8 cellular contexts compared by ENCODE assay signal in the genomic region with DNA sequence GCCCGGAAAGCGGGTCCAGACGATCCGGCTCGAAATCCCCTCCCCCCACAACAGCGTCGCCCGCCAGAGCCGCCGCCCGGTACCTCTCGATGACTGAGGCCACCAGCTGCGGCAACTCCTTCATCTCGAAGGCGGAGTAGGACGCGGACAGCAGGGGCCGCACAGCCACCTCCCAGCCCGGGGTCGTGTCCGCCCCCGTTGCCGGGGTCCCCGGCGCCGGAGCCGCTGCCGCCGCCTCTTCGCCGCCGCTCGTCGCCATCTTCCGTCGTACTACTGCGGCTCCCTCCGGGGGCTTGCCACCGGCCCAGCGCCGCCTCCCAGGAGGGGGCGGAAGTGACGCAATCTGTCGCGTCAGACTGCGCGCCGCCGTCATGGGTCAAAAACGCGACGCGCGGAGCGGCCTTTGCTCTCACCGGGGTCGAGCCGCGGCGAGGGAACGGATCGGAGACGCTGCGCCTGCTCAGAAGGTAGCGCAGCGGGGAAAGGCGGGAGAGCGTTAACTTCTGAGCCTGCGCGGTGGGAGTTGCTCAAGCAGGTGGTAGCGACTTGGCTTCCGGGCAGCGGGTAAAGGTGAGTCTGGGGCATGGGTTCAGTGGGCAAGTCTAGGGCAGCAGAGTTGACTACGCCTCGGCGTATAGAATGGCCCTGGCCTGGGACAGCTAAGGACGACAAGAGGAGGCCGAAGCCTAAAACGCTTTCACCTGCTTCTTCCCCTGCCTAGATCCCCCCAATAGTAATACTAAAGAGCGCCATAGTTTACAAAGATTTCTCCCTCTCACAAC. TPM values are rescaled to one million over a fixed set of nuclear protein-coding genes. Genes with fewer than 3 reads are reported as not detected.
DNase-seq lines count a peak whose midpoint lies in the region; ATAC-seq and FAIRE-seq lines count a peak whose summit lies in the region.

A gene (minus strand): TSS at position 277 of the 782 bp plus-strand sequence. CDS start 18 bp downstream, at position 259.

- H3K36me3 Mint-ChIP-seq in activated CD8-positive, alpha-beta memory T cell treated with anti-CD3 and anti-CD28 coated beads, Interleukin-2, amount 10 ng/mL, durations not matched to agents 7 days and 5 days: peaks cover 18% of the 10 kb centered on the region

- H3K27ac Mint-ChIP-seq in activated CD8-positive, alpha-beta memory T cell treated with anti-CD3 and anti-CD28 coated beads, Interleukin-2, amount 10 ng/mL, durations not matched to agents 7 days and 5 days: peak within 1 kb of the TSS; percentile 95

- H3K79me1 ChIP-seq in mesendoderm (ENCODE audit: low read length): peaks cover 4% of the 10 kb centered on the region

- DNase-seq in COLO829 (ENCODE audit: low spot score) (peak; percentile 77), HTR-8/SVneo (ENCODE audit: insufficient read length, low spot score) (peak; percentile 93), NOMO-1 treated with dmso at 0.1 percent for 144 hours (lab: John Stamatoyannopoulos, UW; ENCODE audit: unreplicated experiment) (peak; percentile 82), mesendoderm (peak; percentile 97)
- DNase-seq in activated CD8-positive, alpha-beta memory T cell treated with anti-CD3 and anti-CD28 coated beads, Interleukin-2, amount 10 ng/mL, durations not matched to agents 7 days and 5 days: peak; percentile 97
- peak; percentile 95 for DNase-seq in stimulated activated CD8-positive, alpha-beta memory T cell treated with anti-CD3 and anti-CD28 coated beads, Interleukin-15, amount 100 ng/mL, for 1 hour (ENCODE audit: low read depth)

- H3K4me2 ChIP-seq in mesendoderm (ENCODE audit: low read length): peak within 1 kb of the TSS; percentile 47

- no CpG with 5 or more reads among the region's 80 CpGs for WGBS in mesendoderm (ENCODE audit: extremely low coverage, insufficient coverage, low lambda C conversion rate)

- H2BK120ac ChIP-seq in mesendoderm (ENCODE audit: low read depth, low read length): no peak within 1 kb of the TSS

- H3K9ac ChIP-seq in endocrine pancreas (ENCODE audit: control insufficient read depth, insufficient read depth, low read length): peak within 1 kb of the TSS; percentile 90
- H3K9ac ChIP-seq in mesendoderm (ENCODE audit: low read length): peak within 1 kb of the TSS; percentile 77

- H4K5ac ChIP-seq in mesendoderm (ENCODE audit: low read length): no peak within 1 kb of the TSS

- H3K18ac ChIP-seq in mesendoderm (ENCODE audit: low read length): peak within 1 kb of the TSS; percentile 63

- H3K36me3 ChIP-seq in endocrine pancreas (ENCODE audit: control insufficient read depth, insufficient read depth, low read length) (no peaks in the 10 kb centered on the region), mesendoderm (ENCODE audit: control insufficient read depth, insufficient read depth, low read length) (no peaks in the 10 kb centered on the region)

- no peak within 1 kb of the TSS for H2AK5ac ChIP-seq in mesendoderm (ENCODE audit: low read length)

- H3K27ac ChIP-seq in mesendoderm (ENCODE audit: low read depth, low read length): peak within 1 kb of the TSS; percentile 90

- H3K4me3 Mint-ChIP-seq in activated CD8-positive, alpha-beta memory T cell treated with anti-CD3 and anti-CD28 coated beads, Interleukin-2, amount 10 ng/mL, durations not matched to agents 7 days and 5 days: peak within 1 kb of the TSS; percentile 95

- no peak within 1 kb of the TSS for H4K8ac ChIP-seq in mesendoderm (ENCODE audit: low read depth, low read length)

- H3K27me3 Mint-ChIP-seq in activated CD8-positive, alpha-beta memory T cell treated with anti-CD3 and anti-CD28 coated beads, Interleukin-2, amount 10 ng/mL, durations not matched to agents 7 days and 5 days: no peaks in the 10 kb centered on the region

- peak within 1 kb of the TSS; percentile 93 for H3K56ac ChIP-seq in mesendoderm (ENCODE audit: low read length)

- peaks cover 79% of the 10 kb centered on the region for H3K4me1 Mint-ChIP-seq in activated CD8-positive, alpha-beta memory T cell treated with anti-CD3 and anti-CD28 coated beads, Interleukin-2, amount 10 ng/mL, durations not matched to agents 7 days and 5 days

- peak; percentile 76 for ATAC-seq in GM21367 (IDR thresholded peaks at IDR 0.05; ENCODE audit: unreplicated experiment)
- ATAC-seq in activated CD8-positive, alpha-beta memory T cell treated with anti-CD3 and anti-CD28 coated beads, Interleukin-2, amount 10 ng/mL, durations not matched to agents 7 days and 5 days: peak; percentile 91

- H3K9me3 ChIP-seq in endocrine pancreas (ENCODE audit: control insufficient read depth, low read length): no peaks in the 10 kb centered on the region

- H3K23ac ChIP-seq in mesendoderm (ENCODE audit: low read length): no peak within 1 kb of the TSS

- H3K4ac ChIP-seq in mesendoderm (ENCODE audit: low read depth, low read length): peak within 1 kb of the TSS; percentile 65

- peak within 1 kb of the TSS; percentile 99 for H3K4me3 ChIP-seq in endocrine pancreas (ENCODE audit: control insufficient read depth, insufficient read depth, low read length)
- H3K4me3 ChIP-seq in mesendoderm (ENCODE audit: low read length): peak within 1 kb of the TSS; percentile 71

- peaks cover 52% of the 10 kb centered on the region for H3K79me2 ChIP-seq in mesendoderm (ENCODE audit: control insufficient read depth, insufficient read depth, low read length)

- H3K4me1 ChIP-seq in endocrine pancreas (ENCODE audit: control insufficient read depth, insufficient read depth, low read length) (peaks cover 24% of the 10 kb centered on the region), mesendoderm (ENCODE audit: control insufficient read depth, low read depth, low read length) (no peaks in the 10 kb centered on the region)

- H3K27me3 ChIP-seq in endocrine pancreas (ENCODE audit: control insufficient read depth, insufficient read depth, low read length): no peaks in the 10 kb centered on the region
- no peaks in the 10 kb centered on the region for H3K27me3 ChIP-seq in mesendoderm (ENCODE audit: insufficient read depth, low read length, poor library complexity)

- H3K9me3 Mint-ChIP-seq in activated CD8-positive, alpha-beta memory T cell treated with anti-CD3 and anti-CD28 coated beads, Interleukin-2, amount 10 ng/mL, durations not matched to agents 7 days and 5 days (ENCODE audit: low read depth): no peaks in the 10 kb centered on the region

- no peak within 1 kb of the TSS for H2BK15ac ChIP-seq in mesendoderm (replicated peaks; ENCODE audit: low read depth)

- peak; percentile 92 for FAIRE-seq in HTR-8/SVneo (lab: Jason Lieb, UNC)

- H2BK5ac ChIP-seq in mesendoderm (ENCODE audit: low read length): no peak within 1 kb of the TSS

- CTCF ChIA-PET in activated CD8-positive, alpha-beta memory T cell treated with anti-CD3 and anti-CD28 coated beads, Interleukin-2, amount 10 ng/mL, durations not matched to agents 7 days and 5 days (lab: Charles Lee): interaction anchor here (0.9 to 1.7 kb wide), 2 partner anchors 31 to 278 kb away, joined by 3 to 8 read pairs; no protein-coding TSS in a partner anchor

RNA-seq across cellular contexts. Expression of the gene that starts here (rescaled TPM):
- 100 to 1,000 TPM; 140 to 144 TPM for total RNA-seq in activated CD8-positive, alpha-beta memory T cell treated with anti-CD3 and anti-CD28 coated beads, Interleukin-2, amount 10 ng/mL, durations not matched to agents 7 days and 5 days
- polyA plus RNA-seq in mesendoderm (2013, experiment 1 of 2): 30.5 TPM
- 27.3 TPM for polyA plus RNA-seq in mesendoderm (2013, experiment 2 of 2)

Comparison
In these comparisons a context has a peak if more than half of its experiments do, and no peak if none do; other contexts are left out.
1. Peak in every context shown above with its lines: DNase-seq, ATAC-seq, H3K4me3 ChIP-seq and H3K27ac ChIP-seq.